In the genomic region with DNA sequence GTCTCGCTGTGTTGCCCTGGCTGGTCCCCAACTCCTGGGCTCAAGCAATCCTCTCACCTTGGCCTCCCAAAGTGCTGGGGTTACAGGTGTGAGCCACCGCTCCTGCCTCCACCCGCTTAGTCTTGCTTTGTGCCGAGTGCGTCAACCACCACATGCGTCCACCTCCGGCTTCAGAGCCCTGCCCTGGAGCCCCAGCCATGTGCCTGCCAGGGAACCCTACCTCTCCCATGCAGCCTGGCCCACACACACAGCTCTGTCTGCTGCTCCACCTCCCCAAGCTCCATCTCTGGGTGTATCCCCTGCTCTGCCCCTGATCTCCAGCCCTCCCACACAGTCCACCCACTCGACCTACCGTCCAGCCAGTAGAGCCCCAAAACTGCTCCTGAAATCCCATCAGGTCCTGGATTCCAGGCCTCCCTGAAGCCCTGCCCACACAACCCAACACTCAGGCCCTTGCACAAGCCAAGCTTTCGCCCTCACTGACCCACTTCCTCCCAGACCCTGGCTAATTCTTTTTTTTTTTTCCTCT, we compare ENCODE assay signal across 1 cellular context.
TF ChIP-seq lines count a peak whose summit lies in the region.

No MANE protein-coding gene starts in this region.

TF ChIP-seq in K562, 482 proteins besides CTCF, POLR2A, EP300 and RAD21:
- TF ChIP-seq KDM1A (IDR thresholded peaks at IDR 0.05): no peak
- 0 out of 2 replicates have a peak, but pooled peaks have one; percentile 17 for TF ChIP-seq ZNF384 (IDR thresholded peaks at IDR 0.05; ENCODE audit: low read depth, low read length)
- TF ChIP-seq, protein P1, sequence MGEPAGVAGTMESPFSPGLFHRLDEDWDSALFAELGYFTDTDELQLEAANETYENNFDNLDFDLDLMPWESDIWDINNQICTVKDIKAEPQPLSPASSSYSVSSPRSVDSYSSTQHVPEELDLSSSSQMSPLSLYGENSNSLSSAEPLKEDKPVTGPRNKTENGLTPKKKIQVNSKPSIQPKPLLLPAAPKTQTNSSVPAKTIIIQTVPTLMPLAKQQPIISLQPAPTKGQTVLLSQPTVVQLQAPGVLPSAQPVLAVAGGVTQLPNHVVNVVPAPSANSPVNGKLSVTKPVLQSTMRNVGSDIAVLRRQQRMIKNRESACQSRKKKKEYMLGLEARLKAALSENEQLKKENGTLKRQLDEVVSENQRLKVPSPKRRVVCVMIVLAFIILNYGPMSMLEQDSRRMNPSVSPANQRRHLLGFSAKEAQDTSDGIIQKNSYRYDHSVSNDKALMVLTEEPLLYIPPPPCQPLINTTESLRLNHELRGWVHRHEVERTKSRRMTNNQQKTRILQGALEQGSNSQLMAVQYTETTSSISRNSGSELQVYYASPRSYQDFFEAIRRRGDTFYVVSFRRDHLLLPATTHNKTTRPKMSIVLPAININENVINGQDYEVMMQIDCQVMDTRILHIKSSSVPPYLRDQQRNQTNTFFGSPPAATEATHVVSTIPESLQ (CRISPR knock-in tag; IDR thresholded peaks at IDR 0.05): no peak
- 0 out of 2 replicates have a peak, but pooled peaks have one; percentile 20 for TF ChIP-seq EGR1 (conservative IDR thresholded peaks at IDR 0.05)
TF ChIP-seq in K562: peak in this region for 2.
